ENCODE assay signal across 13 cellular contexts in the genomic region with DNA sequence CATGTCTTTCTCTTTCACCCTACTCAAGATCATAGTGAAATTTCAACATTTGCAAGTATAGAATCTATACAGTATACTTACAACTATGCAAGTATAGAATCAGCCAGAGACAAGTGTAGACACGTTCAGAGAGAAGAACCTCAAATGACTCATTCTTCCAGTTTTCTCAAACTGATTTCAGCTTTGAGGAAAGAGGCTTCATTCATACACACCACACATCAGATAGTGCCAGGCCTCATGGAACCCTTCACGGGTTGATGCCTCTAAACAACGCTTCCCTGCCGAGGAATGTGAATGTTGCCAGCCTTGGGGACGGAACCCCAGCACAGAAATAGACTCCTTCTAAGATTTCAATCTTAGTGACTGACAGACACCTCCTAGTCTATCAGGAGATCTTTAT.
DNase-seq lines count a peak whose midpoint lies in the region; ATAC-seq lines count a peak whose summit lies in the region.
"Had no signal": no experiment of that assay in that cellular context is flagged by ENCODE, and none has a peak within 500 bp of the region (broad histone marks: within the 10 kb centered on the region; RNA-seq: fewer than 3 reads in every experiment).

No MANE protein-coding gene starts in this region.

- no peaks in the 10 kb centered on the region for H3K36me3 Mint-ChIP-seq in activated naive CD8-positive, alpha-beta T cell
- peaks cover 0 to 2% (median 0%) of the 10 kb centered on the region in 3 donors for H3K36me3 Mint-ChIP-seq in naive thymus-derived CD8-positive, alpha-beta T cell

- H3K9me3 Mint-ChIP-seq in activated naive CD8-positive, alpha-beta T cell (ENCODE audit: low read depth), result no peaks in the 10 kb centered on the region
- H3K9me3 Mint-ChIP-seq in naive thymus-derived CD8-positive, alpha-beta T cell, result no peaks in the 10 kb centered on the region

- in situ Hi-C loops in KBM-7 (cut with MboI; ENCODE audit: low pct_unique_long_range_greater_than_20kb, low sequenced_read_pairs), result no loop called here

- peak overlapping the region; percentile 44 for H3K4me3 Mint-ChIP-seq in activated naive CD8-positive, alpha-beta T cell
- peak overlapping the region in 8 of 10 donors; percentile 30 to 63 (median 48) for H3K4me3 Mint-ChIP-seq in naive thymus-derived CD8-positive, alpha-beta T cell

- H3K27me3 Mint-ChIP-seq in activated naive CD8-positive, alpha-beta T cell, result no peaks in the 10 kb centered on the region
- no peaks in the 10 kb centered on the region for H3K27me3 Mint-ChIP-seq in naive thymus-derived CD8-positive, alpha-beta T cell

- peak overlapping the region; percentile 99 for H3K27ac Mint-ChIP-seq in activated naive CD8-positive, alpha-beta T cell
- peak overlapping the region; percentile 94 to 99 (median 98) for H3K27ac Mint-ChIP-seq in naive thymus-derived CD8-positive, alpha-beta T cell

- no peak for DNase-seq in activated CD4-positive, CD25-positive, alpha-beta regulatory T cell (lab: John Stamatoyannopoulos, UW)
- peak; percentile 63 for DNase-seq in KBM-7
- DNase-seq in naive thymus-derived CD8-positive, alpha-beta T cell, result no peak
- DNase-seq in cortex of kidney (lab: John Stamatoyannopoulos, UW), result no peak
- DNase-seq: ACHN, adrenal gland, GM23248, MG63, NCI-H524 treated with DMSO at 0.1 percent for 48 hours had no signal

- POLR2A ChIA-PET in naive thymus-derived CD8-positive, alpha-beta T cell (lab: Charles Lee), result interaction anchor here (0.6 to 8.4 kb wide), 8 partner anchors 6 to 135 kb away, joined by 3 to 164 read pairs (median 5); no protein-coding TSS in a partner anchor

- peak; percentile 51 to 62 for ATAC-seq in activated CD4-positive, CD25-positive, alpha-beta regulatory T cell treated with anti-CD3 and anti-CD28 coated beads, Interleukin-2, amount 50 U/mL, for 24 hours
- no peak for ATAC-seq in naive thymus-derived CD8-positive, alpha-beta T cell
- ATAC-seq in GM18517 (IDR thresholded peaks at IDR 0.05; ENCODE audit: unreplicated experiment) (no peak), HG03139 (IDR thresholded peaks at IDR 0.05; ENCODE audit: unreplicated experiment) (no peak)

- H3K4me1 Mint-ChIP-seq in activated naive CD8-positive, alpha-beta T cell (ENCODE audit: low read depth), result peaks cover 97% of the 10 kb centered on the region
- peaks cover 56 to 99% (median 97%) of the 10 kb centered on the region in 4 donors for H3K4me1 Mint-ChIP-seq in naive thymus-derived CD8-positive, alpha-beta T cell

Comparison
In these comparisons a context has a peak if more than half of its experiments do, and no peak if none do; other contexts are left out.
1. ATAC-seq: peak in activated CD4-positive, CD25-positive, alpha-beta regulatory T cell treated with anti-CD3 and anti-CD28 coated beads, Interleukin-2, amount 50 U/mL, for 24 hours (2 of 2); none in naive thymus-derived CD8-positive, alpha-beta T cell (0 of 2), GM18517 (single experiment) and HG03139 (single experiment).